8 cellular contexts compared by ENCODE assay signal in genomic region chr5:173328896-173329369, GRCh38. TPM values are rescaled to one million over a fixed set of nuclear protein-coding genes. Genes with fewer than 3 reads are reported as not detected.
DNase-seq lines count a peak whose midpoint lies in the region; ATAC-seq, FAIRE-seq and TF ChIP-seq lines count a peak whose summit lies in the region.

No MANE protein-coding gene starts in this region.

- H3K4me3 Mint-ChIP-seq in Caco-2 (ENCODE audit: unreplicated experiment), result peak overlapping the region; percentile 91
- H3K4me3 Mint-ChIP-seq in activated CD8-positive, alpha-beta T cell treated with anti-CD3 and anti-CD28 coated beads, Interleukin-2, amount 10 ng/mL, durations not matched to agents 7 days and 5 days, result peak overlapping the region; percentile 89
- peak overlapping the region; percentile 61 to 64 for H3K4me3 Mint-ChIP-seq in stimulated activated naive B cell treated with anti-CD40 and anti-IgM and Interleukin-4, amounts not matched to agents 10 μg/mL and 1 μg/mL and 100 μg/mL, for 72 hours

- H3K9me3 Mint-ChIP-seq in Caco-2 (ENCODE audit: unreplicated experiment), result no peaks in the 10 kb centered on the region
- no peaks in the 10 kb centered on the region for H3K9me3 Mint-ChIP-seq in activated CD8-positive, alpha-beta T cell treated with anti-CD3 and anti-CD28 coated beads, Interleukin-2, amount 10 ng/mL, durations not matched to agents 7 days and 5 days (ENCODE audit: insufficient read depth)
- peaks cover 8 to 9% of the 10 kb centered on the region in 2 donors for H3K9me3 Mint-ChIP-seq in stimulated activated naive B cell treated with anti-CD40 and anti-IgM and Interleukin-4, amounts not matched to agents 10 μg/mL and 1 μg/mL and 100 μg/mL, for 72 hours

- BruUV-seq in Caco-2 (replicated peaks; lab: Mats Ljungman, UMichigan), result TSS peak; percentile 93

- peak overlapping the region; percentile 87 for H3K4me3 ChIP-seq in Caco-2 (ENCODE audit: low read depth, low read length)

- no peaks in the 10 kb centered on the region for H3K9me3 ChIP-seq in Caco-2

- FAIRE-seq in HTR-8/SVneo (lab: Jason Lieb, UNC), result no peak

- peaks cover 4% of the 10 kb centered on the region for H3K36me3 ChIP-seq in Caco-2 (ENCODE audit: control insufficient read depth, insufficient read depth, low read length)

- no peaks in the 10 kb centered on the region for H3K27me3 Mint-ChIP-seq in Caco-2 (ENCODE audit: insufficient read depth, unreplicated experiment)
- H3K27me3 Mint-ChIP-seq in activated CD8-positive, alpha-beta T cell treated with anti-CD3 and anti-CD28 coated beads, Interleukin-2, amount 10 ng/mL, durations not matched to agents 7 days and 5 days (ENCODE audit: low read depth), result peaks cover 15% of the 10 kb centered on the region
- peaks cover 70 to 89% of the 10 kb centered on the region in 2 donors for H3K27me3 Mint-ChIP-seq in stimulated activated naive B cell treated with anti-CD40 and anti-IgM and Interleukin-4, amounts not matched to agents 10 μg/mL and 1 μg/mL and 100 μg/mL, for 72 hours

- H3K27me3 ChIP-seq in Caco-2 (replicated peaks; ENCODE audit: control insufficient read depth, insufficient read depth, low read length), result no peaks in the 10 kb centered on the region

- TF ChIP-seq CTCF in Caco-2 (IDR thresholded peaks at IDR 0.05; ENCODE audit: insufficient read depth in 1 of 2, low read depth in 1 of 2, low read length in 1 of 2, severe bottlenecking in 1 of 2, unreplicated experiment in 1 of 2), result no peak

- CTCF ChIA-PET in Caco-2 (lab: Charles Lee), result interaction anchor here (0.7 to 7.1 kb wide), 7 partner anchors 9 to 622 kb away, joined by 3 to 120 read pairs (median 5); no protein-coding TSS in a partner anchor
- CTCF ChIA-PET in activated CD8-positive, alpha-beta T cell treated with anti-CD3 and anti-CD28 coated beads, Interleukin-2, amount 10 ng/mL, durations not matched to agents 7 days and 5 days (lab: Charles Lee), result interaction anchor here (8.5 kb wide), 1 partner anchor 35 kb away, joined by 155 read pairs; no protein-coding TSS in a partner anchor

- H3K36me3 Mint-ChIP-seq in Caco-2 (ENCODE audit: insufficient read depth, unreplicated experiment), result peaks cover 70% of the 10 kb centered on the region
- H3K36me3 Mint-ChIP-seq in activated CD8-positive, alpha-beta T cell treated with anti-CD3 and anti-CD28 coated beads, Interleukin-2, amount 10 ng/mL, durations not matched to agents 7 days and 5 days (ENCODE audit: low read depth), result peaks cover 41% of the 10 kb centered on the region
- H3K36me3 Mint-ChIP-seq in stimulated activated naive B cell treated with anti-CD40 and anti-IgM and Interleukin-4, amounts not matched to agents 10 μg/mL and 1 μg/mL and 100 μg/mL, for 72 hours, result peaks cover 4 to 7% of the 10 kb centered on the region in 2 donors

- intact Hi-C loops in Caco-2 (cut with micrococcal nuclease; ENCODE audit: unreplicated experiment), result loop anchor here (2.0 to 5.0 kb wide), 3 partner anchors 208 to 288 kb away; partner anchors contain the start of gene BOD1

- no peak for ATAC-seq in activated CD8-positive, alpha-beta T cell treated with anti-CD3 and anti-CD28 coated beads, Interleukin-2, amount 10 ng/mL, durations not matched to agents 7 days and 5 days
- no peak for ATAC-seq in stimulated activated naive B cell treated with anti-CD40 and anti-IgM and Interleukin-4, amounts not matched to agents 10 μg/mL and 1 μg/mL and 100 μg/mL, for 72 hours (replicated peaks)
- ATAC-seq in HG02938 (IDR thresholded peaks at IDR 0.05; ENCODE audit: unreplicated experiment) (no peak), HG03469 (IDR thresholded peaks at IDR 0.05; ENCODE audit: unreplicated experiment) (no peak), HG03135 (IDR thresholded peaks at IDR 0.05; ENCODE audit: unreplicated experiment) (no peak)

- DNase-seq in Caco-2 (peak; percentile 87 to 91), HTR-8/SVneo (ENCODE audit: insufficient read length, low spot score) (peak; percentile 29), glomerular visceral epithelial cell (ENCODE audit: extremely low spot score) (peak; percentile 72)
- DNase-seq in activated CD8-positive, alpha-beta T cell treated with anti-CD3 and anti-CD28 coated beads, Interleukin-2, amount 10 ng/mL, durations not matched to agents 7 days and 5 days, result peak; percentile 42
- DNase-seq in stimulated activated naive B cell treated with anti-CD40 and anti-IgM and Interleukin-4, amounts not matched to agents 10 μg/mL and 1 μg/mL and 100 μg/mL, for 72 hours, result no peak

- peak overlapping the region; percentile 97 for H3K27ac Mint-ChIP-seq in Caco-2 (ENCODE audit: unreplicated experiment)
- H3K27ac Mint-ChIP-seq in activated CD8-positive, alpha-beta T cell treated with anti-CD3 and anti-CD28 coated beads, Interleukin-2, amount 10 ng/mL, durations not matched to agents 7 days and 5 days, result peak overlapping the region; percentile 82
- peak overlapping the region; percentile 83 for H3K27ac Mint-ChIP-seq in stimulated activated naive B cell treated with anti-CD40 and anti-IgM and Interleukin-4, amounts not matched to agents 10 μg/mL and 1 μg/mL and 100 μg/mL, for 72 hours

- H3K4me1 ChIP-seq in Caco-2, result peaks cover 19% of the 10 kb centered on the region

- POLR2A ChIA-PET in Caco-2 (lab: Charles Lee), result interaction anchor here (0.6 to 5.3 kb wide), 15 partner anchors 11 to 634 kb away, joined by 3 to 72 read pairs (median 8); partner anchors contain the start of genes BOD1 and CPEB4
- POLR2A ChIA-PET in activated CD8-positive, alpha-beta T cell treated with anti-CD3 and anti-CD28 coated beads, Interleukin-2, amount 10 ng/mL, durations not matched to agents 7 days and 5 days (lab: Charles Lee), result interaction anchor here (1.2 to 1.4 kb wide), 2 partner anchors 35 to 345 kb away, joined by 3 to 6 read pairs; partner anchors contain the start of gene ATP6V0E1

- H3K4me1 Mint-ChIP-seq in Caco-2 (ENCODE audit: low read depth, unreplicated experiment), result peaks cover 17% of the 10 kb centered on the region
- peaks cover 65% of the 10 kb centered on the region for H3K4me1 Mint-ChIP-seq in activated CD8-positive, alpha-beta T cell treated with anti-CD3 and anti-CD28 coated beads, Interleukin-2, amount 10 ng/mL, durations not matched to agents 7 days and 5 days (ENCODE audit: low read depth)
- H3K4me1 Mint-ChIP-seq in stimulated activated naive B cell treated with anti-CD40 and anti-IgM and Interleukin-4, amounts not matched to agents 10 μg/mL and 1 μg/mL and 100 μg/mL, for 72 hours, result peaks cover 14 to 35% of the 10 kb centered on the region in 2 donors

RNA-seq across cellular contexts. Expression of gene STC2, which starts 0.7 kb away (rescaled TPM):
- 190 and 224 TPM in 2 replicates for total RNA-seq in Caco-2 (2022)
- total RNA-seq in activated CD8-positive, alpha-beta T cell treated with anti-CD3 and anti-CD28 coated beads, Interleukin-2, amount 10 ng/mL, durations not matched to agents 7 days and 5 days, result 10 to 100 TPM; 14.8 to 16.6 TPM

Comparison
In these comparisons a context has a peak if more than half of its experiments do, and no peak if none do; other contexts are left out.
1. RNA of gene STC2, which starts 0.7 kb away (total RNA-seq): 190 to 224 TPM in Caco-2; 14.8 to 16.6 TPM in activated CD8-positive, alpha-beta T cell treated with anti-CD3 and anti-CD28 coated beads, Interleukin-2, amount 10 ng/mL, durations not matched to agents 7 days and 5 days; every median in the first group is over 10 times any median in the second.
2. Peak in every context shown above with its lines, with median percentiles within 50 percentile points of each other: H3K27ac Mint-ChIP-seq and H3K4me3 Mint-ChIP-seq.